Comparison of ENCODE assay signal across 4 cellular contexts in the genomic region with DNA sequence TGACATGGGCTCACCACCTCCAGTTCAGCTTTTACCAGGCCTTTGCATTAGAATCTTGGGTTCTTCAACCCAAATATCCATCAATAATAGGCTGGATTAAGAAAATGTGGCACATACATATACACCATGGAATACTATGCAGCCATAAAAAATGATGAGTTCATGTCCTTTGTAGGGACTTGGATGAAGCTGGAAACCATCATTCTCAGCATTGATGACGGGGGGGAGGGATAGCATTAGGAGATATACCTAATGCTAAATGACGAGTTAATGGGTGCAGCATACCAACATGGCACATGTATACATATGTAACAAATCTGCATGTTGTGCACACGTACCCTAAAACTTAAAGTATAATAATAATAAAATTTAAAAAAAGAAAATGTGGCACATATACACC. TPM values are rescaled to one million over a fixed set of nuclear protein-coding genes. Genes with fewer than 3 reads are reported as not detected.
"Had no signal": no experiment of that assay in that cellular context is flagged by ENCODE, and none has a peak within 500 bp of the region (broad histone marks: within the 10 kb centered on the region; RNA-seq: fewer than 3 reads in every experiment).

No MANE protein-coding gene starts in this region.

RNA-seq across cellular contexts. Expression of gene NNMT, which starts 45.5 kb away (rescaled TPM):
- total RNA-seq: GM23338, H1, H7, H9 had no signal
- polyA plus RNA-seq: H1 had no signal
